21 cellular contexts compared by ENCODE assay signal in the genomic region with DNA sequence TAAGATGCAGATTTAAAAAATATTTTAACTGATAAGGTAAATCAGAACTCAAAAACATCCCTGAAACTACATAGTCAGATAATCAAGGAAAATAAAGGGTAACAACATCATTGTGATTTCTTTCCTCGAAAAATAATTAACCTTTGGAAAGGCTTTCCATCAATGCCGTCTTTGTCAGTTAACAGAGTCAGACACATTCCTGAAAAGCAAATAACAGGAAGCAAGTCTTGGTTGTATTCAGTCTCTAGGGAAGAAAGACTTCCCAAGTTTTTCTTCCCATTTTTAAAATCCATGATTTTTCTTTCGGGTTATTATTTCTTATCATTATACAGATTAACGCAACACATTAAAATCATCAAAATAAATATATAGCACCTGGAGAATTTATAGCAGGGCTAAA.
"Had no signal": no experiment of that assay in that cellular context is flagged by ENCODE, and none has a peak within 500 bp of the region (broad histone marks: within the 10 kb centered on the region; RNA-seq: fewer than 3 reads in every experiment).

No MANE protein-coding gene starts in this region.

- ATAC-seq: esophagus mucosa; gastrocnemius medialis; heart right ventricle; lower lobe of right lung; natural killer cell treated with Interleukin-12 subunit alpha and Interleukin-12 subunit beta and Interleukin-15 and Interleukin-18, amount 100 ng/mL, for 72 hours had no signal

- H3K27me3 ChIP-seq: gastrocnemius medialis, heart right ventricle, neutrophil, right atrium auricular region, uterus had no signal

- H3K27me3 Mint-ChIP-seq: memory B cell; natural killer cell treated with Interleukin-12 subunit alpha and Interleukin-12 subunit beta and Interleukin-15 and Interleukin-18, amount 100 ng/mL, for 72 hours had no signal

- H3K36me3 ChIP-seq: gastrocnemius medialis, heart right ventricle, left ventricle myocardium inferior, lower lobe of right lung, neutrophil, right atrium auricular region, uterus had no signal

- H3K9me3 ChIP-seq: gastrocnemius medialis, heart right ventricle, left ventricle myocardium inferior, lower lobe of right lung, neutrophil, right atrium auricular region, uterus had no signal

- H3K4me3 ChIP-seq: dorsolateral prefrontal cortex, gastrocnemius medialis, heart right ventricle, left ventricle myocardium inferior, lower lobe of right lung, right atrium auricular region, uterus had no signal

- H3K4me1 ChIP-seq: gastrocnemius medialis, lower lobe of right lung, right atrium auricular region, uterus had no signal

- H3K9me3 Mint-ChIP-seq: type B pancreatic cell had no signal

- H3K36me3 Mint-ChIP-seq: memory B cell; natural killer cell treated with Interleukin-12 subunit alpha and Interleukin-12 subunit beta and Interleukin-15 and Interleukin-18, amount 100 ng/mL, for 72 hours; type B pancreatic cell had no signal

- FAIRE-seq: endometrium, islet of Langerhans, small intestine had no signal

- H3K27ac Mint-ChIP-seq: memory B cell; natural killer cell treated with Interleukin-12 subunit alpha and Interleukin-12 subunit beta and Interleukin-15 and Interleukin-18, amount 100 ng/mL, for 72 hours; type B pancreatic cell had no signal

- DNase-seq: cortex of kidney; dorsolateral prefrontal cortex; effector CD8-positive, alpha-beta T cell; gastrocnemius medialis; heart right ventricle; hypothalamus; left ventricle myocardium inferior; lower lobe of right lung; midbrain; small intestine; stimulated activated CD4-positive, alpha-beta T cell treated with anti-CD3 and anti-CD28 coated beads, Interleukin-12 subunit alpha, Interleukin-12 subunit beta, amount 100 ng/mL, for 4 hours; stimulated activated naive CD4-positive, alpha-beta T cell treated with Interleukin-2 at 50 U/mL for 16 hours; uterus had no signal

- H3K27ac ChIP-seq: dorsolateral prefrontal cortex, gastrocnemius medialis, heart right ventricle, left ventricle myocardium inferior, lower lobe of right lung, neutrophil, right atrium auricular region, uterus had no signal

- H3K4me1 Mint-ChIP-seq: memory B cell had no signal

- H3K4me3 Mint-ChIP-seq: memory B cell; natural killer cell treated with Interleukin-12 subunit alpha and Interleukin-12 subunit beta and Interleukin-15 and Interleukin-18, amount 100 ng/mL, for 72 hours; type B pancreatic cell had no signal
